Comparison of ENCODE assay signal across 1 cellular context in genomic region chrX:120604359-120604782, GRCh38.
TF ChIP-seq lines count a peak whose summit lies in the region.

No MANE protein-coding gene starts in this region.

TF ChIP-seq in K562, 482 proteins besides CTCF, POLR2A, EP300 and RAD21:
- TF ChIP-seq HBP1 (CRISPR knock-in tag; IDR thresholded peaks at IDR 0.05) (0 out of 2 replicates have a peak, but pooled peaks have one; percentile 20), TAF9B (IDR thresholded peaks at IDR 0.05; ENCODE audit: partially characterized antibody) (peak; percentile 3), SUPT5H (IDR thresholded peaks at IDR 0.05) (peak; percentile 51; the same call in 1 of the 2 replicates), BRD9 (IDR thresholded peaks at IDR 0.05; ENCODE audit: low read depth, partially characterized antibody) (peak; percentile 18), SIN3A (IDR thresholded peaks at IDR 0.05; ENCODE audit: borderline replicate concordance in 2 of 2, control insufficient read depth in 1 of 2, low read depth in 2 of 2, low read length in 2 of 2) (peak in 1 of 2 experiments; percentile 36; a peak in 1 of 4 replicates), SPI1 (IDR thresholded peaks at IDR 0.05; ENCODE audit: borderline replicate concordance, low read depth, low read length) (no peak), GABPA (tag; conservative IDR thresholded peaks at IDR 0.05; ENCODE audit: low read depth) (peak; percentile 30; the same call in 1 of the 2 replicates), GTF2E2 (tag; IDR thresholded peaks at IDR 0.05) (peak; percentile 38; the same call in 1 of the 2 replicates), TRIM25 (IDR thresholded peaks at IDR 0.05; ENCODE audit: borderline replicate concordance) (0 out of 2 replicates have a peak, but pooled peaks have one; percentile 37), MXI1 (IDR thresholded peaks at IDR 0.05; ENCODE audit: low read depth, low read length) (0 out of 2 replicates have a peak, but pooled peaks have one; percentile 19), ZNF699 (CRISPR knock-in tag; IDR thresholded peaks at IDR 0.05; ENCODE audit: insufficient replicate concordance) (no peak), THRAP3 (IDR thresholded peaks at IDR 0.05; ENCODE audit: borderline replicate concordance) (0 out of 2 replicates have a peak, but pooled peaks have one; percentile 45), ZNF75A (CRISPR knock-in tag; IDR thresholded peaks at IDR 0.05) (no peak), NR2C2 (CRISPR knock-in tag; IDR thresholded peaks at IDR 0.05) (no peak), NR2C2 (tag; IDR thresholded peaks at IDR 0.05) (peak; percentile 90), MNT (conservative IDR thresholded peaks at IDR 0.05) (0 out of 4 replicates have a peak, but pooled peaks of 1 of the 2 experiments have one; percentile 4), OTX1 (CRISPR knock-in tag; IDR thresholded peaks at IDR 0.05) (peak; percentile 38; the same call in 1 of the 2 replicates), NFRKB (IDR thresholded peaks at IDR 0.05; ENCODE audit: low read depth) (0 out of 2 replicates have a peak, but pooled peaks have one; percentile 30), ELF4 (CRISPR knock-in tag; IDR thresholded peaks at IDR 0.05) (0 out of 2 replicates have a peak, but pooled peaks have one; percentile 19), ARHGAP35 (IDR thresholded peaks at IDR 0.05; ENCODE audit: partially characterized antibody) (no peak), CAMTA2 (CRISPR knock-in tag; conservative IDR thresholded peaks at IDR 0.05) (no peak), KDM1A (IDR thresholded peaks at IDR 0.05) (peak; percentile 51; a peak in 2 of 4 replicates), ELF1 (tag; IDR thresholded peaks at IDR 0.05) (0 out of 2 replicates have a peak, but pooled peaks have one; percentile 55), RBM15 (IDR thresholded peaks at IDR 0.05; ENCODE audit: insufficient read depth, low read length) (no peak), ZFP1 (CRISPR knock-in tag; IDR thresholded peaks at IDR 0.05) (no peak), NR2C1 (IDR thresholded peaks at IDR 0.05) (peak; percentile 52; the same call in 1 of the 2 replicates), NR2C1 (tag; IDR thresholded peaks at IDR 0.05) (peak; percentile 64), L3MBTL2 (IDR thresholded peaks at IDR 0.05) (no peak), ZBTB8A (IDR thresholded peaks at IDR 0.05; ENCODE audit: partially characterized antibody) (no peak), HMGN3 (IDR thresholded peaks at IDR 0.05; ENCODE audit: borderline replicate concordance, extremely low read depth, insufficient read length, low read depth, low read length) (no peak), SMC3 (conservative IDR thresholded peaks at IDR 0.05; ENCODE audit: insufficient read depth, low read depth, low read length) (no peak), HDAC1 (IDR thresholded peaks at IDR 0.05) (peak in 1 of 2 experiments; percentile 43; a peak in 1 of 4 replicates), PHF20 (IDR thresholded peaks at IDR 0.05; ENCODE audit: partially characterized antibody) (peak; percentile 6), BMI1 (IDR thresholded peaks at IDR 0.05; ENCODE audit: low read length) (no peak), ZNF766 (CRISPR knock-in tag; conservative IDR thresholded peaks at IDR 0.05) (0 out of 2 replicates have a peak, but pooled peaks have one; percentile 48), ZNF175 (CRISPR knock-in tag; IDR thresholded peaks at IDR 0.05; ENCODE audit: low read depth) (0 out of 2 replicates have a peak, but pooled peaks have one; percentile 52), ETV5 (CRISPR knock-in tag; IDR thresholded peaks at IDR 0.05; ENCODE audit: low read depth) (0 out of 2 replicates have a peak, but pooled peaks have one; percentile 29), NKRF (IDR thresholded peaks at IDR 0.05; ENCODE audit: borderline replicate concordance) (peak; percentile 62; the same call in 1 of the 2 replicates)
- TF ChIP-seq, protein P1, sequence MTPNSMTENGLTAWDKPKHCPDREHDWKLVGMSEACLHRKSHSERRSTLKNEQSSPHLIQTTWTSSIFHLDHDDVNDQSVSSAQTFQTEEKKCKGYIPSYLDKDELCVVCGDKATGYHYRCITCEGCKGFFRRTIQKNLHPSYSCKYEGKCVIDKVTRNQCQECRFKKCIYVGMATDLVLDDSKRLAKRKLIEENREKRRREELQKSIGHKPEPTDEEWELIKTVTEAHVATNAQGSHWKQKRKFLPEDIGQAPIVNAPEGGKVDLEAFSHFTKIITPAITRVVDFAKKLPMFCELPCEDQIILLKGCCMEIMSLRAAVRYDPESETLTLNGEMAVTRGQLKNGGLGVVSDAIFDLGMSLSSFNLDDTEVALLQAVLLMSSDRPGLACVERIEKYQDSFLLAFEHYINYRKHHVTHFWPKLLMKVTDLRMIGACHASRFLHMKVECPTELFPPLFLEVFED (CRISPR knock-in tag; conservative IDR thresholded peaks at IDR 0.05): 0 out of 2 replicates have a peak, but pooled peaks have one; percentile 27
- TF ChIP-seq, protein P2, sequence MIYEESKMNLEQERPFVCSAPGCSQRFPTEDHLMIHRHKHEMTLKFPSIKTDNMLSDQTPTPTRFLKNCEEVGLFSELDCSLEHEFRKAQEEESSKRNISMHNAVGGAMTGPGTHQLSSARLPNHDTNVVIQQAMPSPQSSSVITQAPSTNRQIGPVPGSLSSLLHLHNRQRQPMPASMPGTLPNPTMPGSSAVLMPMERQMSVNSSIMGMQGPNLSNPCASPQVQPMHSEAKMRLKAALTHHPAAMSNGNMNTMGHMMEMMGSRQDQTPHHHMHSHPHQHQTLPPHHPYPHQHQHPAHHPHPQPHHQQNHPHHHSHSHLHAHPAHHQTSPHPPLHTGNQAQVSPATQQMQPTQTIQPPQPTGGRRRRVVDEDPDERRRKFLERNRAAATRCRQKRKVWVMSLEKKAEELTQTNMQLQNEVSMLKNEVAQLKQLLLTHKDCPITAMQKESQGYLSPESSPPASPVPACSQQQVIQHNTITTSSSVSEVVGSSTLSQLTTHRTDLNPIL (CRISPR knock-in tag; IDR thresholded peaks at IDR 0.05): no peak
- TF ChIP-seq, protein P3, sequence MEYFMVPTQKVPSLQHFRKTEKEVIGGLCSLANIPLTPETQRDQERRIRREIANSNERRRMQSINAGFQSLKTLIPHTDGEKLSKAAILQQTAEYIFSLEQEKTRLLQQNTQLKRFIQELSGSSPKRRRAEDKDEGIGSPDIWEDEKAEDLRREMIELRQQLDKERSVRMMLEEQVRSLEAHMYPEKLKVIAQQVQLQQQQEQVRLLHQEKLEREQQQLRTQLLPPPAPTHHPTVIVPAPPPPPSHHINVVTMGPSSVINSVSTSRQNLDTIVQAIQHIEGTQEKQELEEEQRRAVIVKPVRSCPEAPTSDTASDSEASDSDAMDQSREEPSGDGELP (CRISPR knock-in tag; IDR thresholded peaks at IDR 0.05; ENCODE audit: borderline replicate concordance): no peak
- TF ChIP-seq, protein P4, sequence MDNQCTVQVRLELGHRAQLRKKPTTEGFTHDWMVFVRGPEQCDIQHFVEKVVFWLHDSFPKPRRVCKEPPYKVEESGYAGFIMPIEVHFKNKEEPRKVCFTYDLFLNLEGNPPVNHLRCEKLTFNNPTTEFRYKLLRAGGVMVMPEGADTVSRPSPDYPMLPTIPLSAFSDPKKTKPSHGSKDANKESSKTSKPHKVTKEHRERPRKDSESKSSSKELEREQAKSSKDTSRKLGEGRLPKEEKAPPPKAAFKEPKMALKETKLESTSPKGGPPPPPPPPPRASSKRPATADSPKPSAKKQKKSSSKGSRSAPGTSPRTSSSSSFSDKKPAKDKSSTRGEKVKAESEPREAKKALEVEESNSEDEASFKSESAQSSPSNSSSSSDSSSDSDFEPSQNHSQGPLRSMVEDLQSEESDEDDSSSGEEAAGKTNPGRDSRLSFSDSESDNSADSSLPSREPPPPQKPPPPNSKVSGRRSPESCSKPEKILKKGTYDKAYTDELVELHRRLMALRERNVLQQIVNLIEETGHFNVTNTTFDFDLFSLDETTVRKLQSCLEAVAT (IDR thresholded peaks at IDR 0.05): peak in 1 of 2 experiments; percentile 51; a peak in 2 of 4 replicates
